ENCODE assay signal across 19 cellular contexts in genomic region chr6:45493761-45494160, GRCh38.
"Had no signal": no experiment of that assay in that cellular context is flagged by ENCODE, and none has a peak within 500 bp of the region (broad histone marks: within the 10 kb centered on the region; RNA-seq: fewer than 3 reads in every experiment).

No MANE protein-coding gene starts in this region.

- H3K4me3 ChIP-seq: adrenal gland, breast epithelium, left ventricle myocardium inferior, suprapubic skin, transverse colon, uterus had no signal

- H3K27me3 ChIP-seq: adrenal gland, breast epithelium, suprapubic skin, transverse colon, uterus had no signal

- H3K9me3 Mint-ChIP-seq: immature natural killer cell, neural crest cell had no signal

- H3K9me3 ChIP-seq: adrenal gland, breast epithelium, left ventricle myocardium inferior, suprapubic skin, transverse colon, uterus had no signal

- H3K4me3 Mint-ChIP-seq: activated naive CD4-positive, alpha-beta T cell treated with anti-CD3 and anti-CD28 coated beads, Interleukin-2, amount 10 ng/mL, durations not matched to agents 7 days and 5 days; immature natural killer cell; neural crest cell; stimulated activated naive CD8-positive, alpha-beta T cell treated with anti-CD3 and anti-CD28 coated beads, Interleukin-15, amount 100 ng/mL, for 72 hours had no signal

- DNase-seq: activated CD4-positive, alpha-beta T cell treated with anti-CD3 and anti-CD28 coated beads, Interleukin-2, amount 50 U/mL, for 4 hours; activated naive CD4-positive, alpha-beta T cell treated with anti-CD3 and anti-CD28 coated beads, Interleukin-2, amount 10 ng/mL, durations not matched to agents 7 days and 5 days; activated T-cell treated with anti-CD3 and anti-CD28 coated beads for 4 hours; adrenal gland; cerebellar nuclear complex; cortex of kidney; immature natural killer cell; kidney glomerular epithelial cell; left ventricle myocardium inferior; mammary epithelial cell; stimulated activated naive CD8-positive, alpha-beta T cell treated with anti-CD3 and anti-CD28 coated beads, Interleukin-15, amount 100 ng/mL, for 72 hours; transverse colon; uterus had no signal

- H3K4me1 Mint-ChIP-seq: neural crest cell had no signal

- H3K27me3 Mint-ChIP-seq: activated naive CD4-positive, alpha-beta T cell treated with anti-CD3 and anti-CD28 coated beads, Interleukin-2, amount 10 ng/mL, durations not matched to agents 7 days and 5 days; stimulated activated naive CD8-positive, alpha-beta T cell treated with anti-CD3 and anti-CD28 coated beads, Interleukin-15, amount 100 ng/mL, for 72 hours had no signal

- H3K27ac Mint-ChIP-seq: activated naive CD4-positive, alpha-beta T cell treated with anti-CD3 and anti-CD28 coated beads, Interleukin-2, amount 10 ng/mL, durations not matched to agents 7 days and 5 days; immature natural killer cell; progenitor cell of endocrine pancreas; stimulated activated naive CD8-positive, alpha-beta T cell treated with anti-CD3 and anti-CD28 coated beads, Interleukin-15, amount 100 ng/mL, for 72 hours had no signal

- H3K4me1 ChIP-seq: adrenal gland, breast epithelium, suprapubic skin, uterus had no signal

- H3K36me3 Mint-ChIP-seq: immature natural killer cell had no signal

- H3K27ac ChIP-seq: adrenal gland, breast epithelium, left ventricle myocardium inferior, suprapubic skin, transverse colon, uterus, VCaP had no signal

- H3K36me3 ChIP-seq: adrenal gland, breast epithelium, left ventricle myocardium inferior, suprapubic skin, transverse colon, uterus had no signal

- ATAC-seq: esophagus mucosa; stimulated activated naive CD8-positive, alpha-beta T cell treated with anti-CD3 and anti-CD28 coated beads, Interleukin-15, amount 100 ng/mL, for 72 hours had no signal
